Comparison of ENCODE assay signal across 1 cellular context in the genomic region with DNA sequence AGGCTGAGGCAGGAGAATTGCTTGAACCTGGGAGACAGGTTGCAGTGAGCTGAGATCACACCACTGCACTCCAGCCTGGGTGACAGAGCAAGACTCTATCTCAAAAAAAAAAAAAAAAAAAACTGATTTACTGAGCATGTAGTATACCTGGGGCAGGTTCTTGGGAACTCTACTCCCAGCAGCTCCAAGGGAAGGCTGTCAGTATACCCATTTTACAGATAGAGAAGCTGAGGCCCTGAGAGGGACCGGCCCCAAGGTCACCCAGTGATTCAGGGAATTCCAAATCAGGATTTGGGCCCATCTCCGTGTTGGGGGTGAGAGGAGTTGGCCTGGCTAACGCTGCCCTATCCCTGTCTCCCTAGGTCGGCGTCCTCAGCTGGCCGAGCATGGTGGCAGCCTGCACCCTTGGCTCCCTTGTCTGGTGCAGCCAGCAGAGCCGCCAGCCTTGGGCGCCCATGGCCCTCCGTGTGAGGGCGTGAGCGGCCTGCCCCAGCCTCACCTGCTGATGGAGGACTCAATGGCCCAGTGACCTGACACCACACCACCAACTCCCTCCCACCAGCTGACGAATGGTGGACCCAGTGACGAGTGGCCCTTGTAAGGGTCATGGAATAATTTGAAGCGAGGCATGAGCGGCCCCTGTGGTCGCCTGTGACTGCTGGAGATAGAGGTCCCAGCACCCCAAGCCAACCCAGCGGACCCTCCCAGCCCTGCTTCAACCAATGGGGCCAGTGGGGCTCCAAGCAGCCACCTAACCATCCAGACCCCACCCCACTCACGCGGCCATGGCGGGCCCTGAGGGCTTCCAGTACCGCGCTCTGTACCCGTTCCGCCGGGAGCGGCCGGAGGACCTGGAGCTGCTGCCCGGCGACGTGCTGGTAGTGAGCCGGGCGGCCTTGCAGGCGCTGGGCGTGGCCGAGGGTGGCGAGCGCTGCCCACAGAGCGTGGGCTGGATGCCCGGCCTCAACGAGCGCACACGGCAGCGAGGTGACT.
TF ChIP-seq lines count a peak whose summit lies in the region.

No MANE protein-coding gene starts in this region.

TF ChIP-seq in HepG2, 621 proteins besides CTCF, POLR2A, EP300 and RAD21:
- TF ChIP-seq, protein P1, sequence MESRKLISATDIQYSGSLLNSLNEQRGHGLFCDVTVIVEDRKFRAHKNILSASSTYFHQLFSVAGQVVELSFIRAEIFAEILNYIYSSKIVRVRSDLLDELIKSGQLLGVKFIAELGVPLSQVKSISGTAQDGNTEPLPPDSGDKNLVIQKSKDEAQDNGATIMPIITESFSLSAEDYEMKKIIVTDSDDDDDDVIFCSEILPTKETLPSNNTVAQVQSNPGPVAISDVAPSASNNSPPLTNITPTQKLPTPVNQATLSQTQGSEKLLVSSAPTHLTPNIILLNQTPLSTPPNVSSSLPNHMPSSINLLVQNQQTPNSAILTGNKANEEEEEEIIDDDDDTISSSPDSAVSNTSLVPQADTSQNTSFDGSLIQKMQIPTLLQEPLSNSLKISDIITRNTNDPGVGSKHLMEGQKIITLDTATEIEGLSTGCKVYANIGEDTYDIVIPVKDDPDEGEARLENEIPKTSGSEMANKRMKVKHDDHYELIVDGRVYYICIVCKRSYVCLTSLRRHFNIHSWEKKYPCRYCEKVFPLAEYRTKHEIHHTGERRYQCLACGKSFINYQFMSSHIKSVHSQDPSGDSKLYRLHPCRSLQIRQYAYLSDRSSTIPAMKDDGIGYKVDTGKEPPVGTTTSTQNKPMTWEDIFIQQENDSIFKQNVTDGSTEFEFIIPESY (CRISPR knock-in tag; IDR thresholded peaks at IDR 0.05) = peak; percentile 68
- TF ChIP-seq E2F5 (CRISPR knock-in tag; conservative IDR thresholded peaks at IDR 0.05) = no peak
- no peak for TF ChIP-seq POLR2AphosphoS2 (IDR thresholded peaks at IDR 0.05; ENCODE audit: low read depth, low read length)
- no peak for TF ChIP-seq CBX5 (CRISPR knock-in tag; IDR thresholded peaks at IDR 0.05; ENCODE audit: borderline replicate concordance)
- TF ChIP-seq ZNF768 (CRISPR knock-in tag; IDR thresholded peaks at IDR 0.05) = peak; percentile 4; the same call in 1 of the 2 replicates
- no peak for TF ChIP-seq ZNF570 (CRISPR knock-in tag; IDR thresholded peaks at IDR 0.05; ENCODE audit: borderline replicate concordance)
- TF ChIP-seq, protein P2, sequence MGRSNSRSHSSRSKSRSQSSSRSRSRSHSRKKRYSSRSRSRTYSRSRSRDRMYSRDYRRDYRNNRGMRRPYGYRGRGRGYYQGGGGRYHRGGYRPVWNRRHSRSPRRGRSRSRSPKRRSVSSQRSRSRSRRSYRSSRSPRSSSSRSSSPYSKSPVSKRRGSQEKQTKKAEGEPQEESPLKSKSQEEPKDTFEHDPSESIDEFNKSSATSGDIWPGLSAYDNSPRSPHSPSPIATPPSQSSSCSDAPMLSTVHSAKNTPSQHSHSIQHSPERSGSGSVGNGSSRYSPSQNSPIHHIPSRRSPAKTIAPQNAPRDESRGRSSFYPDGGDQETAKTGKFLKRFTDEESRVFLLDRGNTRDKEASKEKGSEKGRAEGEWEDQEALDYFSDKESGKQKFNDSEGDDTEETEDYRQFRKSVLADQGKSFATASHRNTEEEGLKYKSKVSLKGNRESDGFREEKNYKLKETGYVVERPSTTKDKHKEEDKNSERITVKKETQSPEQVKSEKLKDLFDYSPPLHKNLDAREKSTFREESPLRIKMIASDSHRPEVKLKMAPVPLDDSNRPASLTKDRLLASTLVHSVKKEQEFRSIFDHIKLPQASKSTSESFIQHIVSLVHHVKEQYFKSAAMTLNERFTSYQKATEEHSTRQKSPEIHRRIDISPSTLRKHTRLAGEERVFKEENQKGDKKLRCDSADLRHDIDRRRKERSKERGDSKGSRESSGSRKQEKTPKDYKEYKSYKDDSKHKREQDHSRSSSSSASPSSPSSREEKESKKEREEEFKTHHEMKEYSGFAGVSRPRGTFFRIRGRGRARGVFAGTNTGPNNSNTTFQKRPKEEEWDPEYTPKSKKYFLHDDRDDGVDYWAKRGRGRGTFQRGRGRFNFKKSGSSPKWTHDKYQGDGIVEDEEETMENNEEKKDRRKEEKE (IDR thresholded peaks at IDR 0.05) = no peak
- TF ChIP-seq KLF13 (CRISPR knock-in tag; IDR thresholded peaks at IDR 0.05) = no peak
- TF ChIP-seq SNAI1 (CRISPR knock-in tag; IDR thresholded peaks at IDR 0.05; ENCODE audit: borderline replicate concordance) = no peak
- TF ChIP-seq AGO2 (optimal IDR thresholded peaks at IDR 0.05; ENCODE audit: low read depth, low read length) = peak; percentile 83
- TF ChIP-seq ZNF629 (CRISPR knock-in tag; conservative IDR thresholded peaks at IDR 0.05) = peak; percentile 91
- no peak for TF ChIP-seq YY1 (IDR thresholded peaks at IDR 0.05; ENCODE audit: insufficient read depth, insufficient replicate concordance, low read depth, low read length)
- TF ChIP-seq ZNF772 (CRISPR knock-in tag; IDR thresholded peaks at IDR 0.05) = no peak
- peak; percentile 56; the same call in 1 of the 2 replicates for TF ChIP-seq RBFOX2 (IDR thresholded peaks at IDR 0.05; ENCODE audit: low read depth, low read length)
- no peak for TF ChIP-seq RFX5 (IDR thresholded peaks at IDR 0.05; ENCODE audit: low read depth, low read length)
